1 cellular context compared by ENCODE assay signal in genomic region chr14:61462566-61463195, GRCh38.
TF ChIP-seq lines count a peak whose summit lies in the region.

No MANE protein-coding gene starts in this region.

TF ChIP-seq in SK-N-SH, 30 proteins besides CTCF, POLR2A, EP300 and RAD21 (continued from another document):
- TF ChIP-seq MXI1 (IDR thresholded peaks at IDR 0.05; ENCODE audit: low read depth, low read length): peak; percentile 41
- TF ChIP-seq RXRA (IDR thresholded peaks at IDR 0.05; ENCODE audit: borderline replicate concordance, low read depth): peak; percentile 96
- TF ChIP-seq SMC3 (IDR thresholded peaks at IDR 0.05; ENCODE audit: low read depth, low read length): peak; percentile 24; the same call in 1 of the 2 replicates
- TF ChIP-seq MEF2A (IDR thresholded peaks at IDR 0.05; ENCODE audit: borderline replicate concordance, low read depth): peak; percentile 75; the same call in 1 of the 2 replicates
- TF ChIP-seq POLR2AphosphoS5 (IDR thresholded peaks at IDR 0.05; ENCODE audit: low read depth, low read length): no peak
- TF ChIP-seq TCF12 (IDR thresholded peaks at IDR 0.05): peak; percentile 69
- TF ChIP-seq ELF1 (IDR thresholded peaks at IDR 0.05): no peak
- TF ChIP-seq, protein P1, sequence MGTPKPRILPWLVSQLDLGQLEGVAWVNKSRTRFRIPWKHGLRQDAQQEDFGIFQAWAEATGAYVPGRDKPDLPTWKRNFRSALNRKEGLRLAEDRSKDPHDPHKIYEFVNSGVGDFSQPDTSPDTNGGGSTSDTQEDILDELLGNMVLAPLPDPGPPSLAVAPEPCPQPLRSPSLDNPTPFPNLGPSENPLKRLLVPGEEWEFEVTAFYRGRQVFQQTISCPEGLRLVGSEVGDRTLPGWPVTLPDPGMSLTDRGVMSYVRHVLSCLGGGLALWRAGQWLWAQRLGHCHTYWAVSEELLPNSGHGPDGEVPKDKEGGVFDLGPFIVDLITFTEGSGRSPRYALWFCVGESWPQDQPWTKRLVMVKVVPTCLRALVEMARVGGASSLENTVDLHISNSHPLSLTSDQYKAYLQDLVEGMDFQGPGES (IDR thresholded peaks at IDR 0.05; ENCODE audit: low read depth, low read length): peak; percentile 25; the same call in 1 of the 2 replicates
- TF ChIP-seq, protein P2, sequence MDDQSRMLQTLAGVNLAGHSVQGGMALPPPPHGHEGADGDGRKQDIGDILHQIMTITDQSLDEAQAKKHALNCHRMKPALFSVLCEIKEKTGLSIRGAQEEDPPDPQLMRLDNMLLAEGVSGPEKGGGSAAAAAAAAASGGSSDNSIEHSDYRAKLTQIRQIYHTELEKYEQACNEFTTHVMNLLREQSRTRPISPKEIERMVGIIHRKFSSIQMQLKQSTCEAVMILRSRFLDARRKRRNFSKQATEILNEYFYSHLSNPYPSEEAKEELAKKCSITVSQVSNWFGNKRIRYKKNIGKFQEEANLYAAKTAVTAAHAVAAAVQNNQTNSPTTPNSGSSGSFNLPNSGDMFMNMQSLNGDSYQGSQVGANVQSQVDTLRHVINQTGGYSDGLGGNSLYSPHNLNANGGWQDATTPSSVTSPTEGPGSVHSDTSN (IDR thresholded peaks at IDR 0.05): peak; percentile 58
- TF ChIP-seq, protein P3, sequence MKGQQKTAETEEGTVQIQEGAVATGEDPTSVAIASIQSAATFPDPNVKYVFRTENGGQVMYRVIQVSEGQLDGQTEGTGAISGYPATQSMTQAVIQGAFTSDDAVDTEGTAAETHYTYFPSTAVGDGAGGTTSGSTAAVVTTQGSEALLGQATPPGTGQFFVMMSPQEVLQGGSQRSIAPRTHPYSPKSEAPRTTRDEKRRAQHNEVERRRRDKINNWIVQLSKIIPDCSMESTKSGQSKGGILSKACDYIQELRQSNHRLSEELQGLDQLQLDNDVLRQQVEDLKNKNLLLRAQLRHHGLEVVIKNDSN (IDR thresholded peaks at IDR 0.05; ENCODE audit: borderline replicate concordance, low read depth): no peak
